14 cellular contexts compared by ENCODE assay signal in genomic region chr15:68177747-68178146, GRCh38. TPM values are rescaled to one million over a fixed set of nuclear protein-coding genes. Genes with fewer than 3 reads are reported as not detected.
A peak's percentile ranks its signal among the peaks of the same experiment; 100 is the strongest.
DNase-seq lines count a peak whose midpoint lies in the region; TF ChIP-seq lines count a peak whose summit lies in the region.
"Had no signal": no experiment of that assay in that cellular context is flagged by ENCODE, and none has a peak within 500 bp of the region (broad histone marks: within the 10 kb centered on the region; RNA-seq: fewer than 3 reads in every experiment).

No MANE protein-coding gene starts in this region.

- H3K4me3 ChIP-seq in AG04449 (ENCODE audit: low read depth, low read length): no peak overlapping the region
- no peak overlapping the region for H3K4me3 ChIP-seq in neutrophil (ENCODE audit: low read depth in 1 of 2, low read length in 1 of 2)
- no peak overlapping the region for H3K4me3 ChIP-seq in ovary
- no peak overlapping the region for H3K4me3 ChIP-seq in Peyer's patch
- H3K4me3 ChIP-seq: vagina had no signal

- H3K9me3 ChIP-seq in neutrophil (no peaks in the 10 kb centered on the region), ovary (no peaks in the 10 kb centered on the region), Peyer's patch (no peaks in the 10 kb centered on the region)
- H3K9me3 ChIP-seq: vagina had no signal

- no peaks in the 10 kb centered on the region for H3K27me3 Mint-ChIP-seq in chondrocyte (ENCODE audit: low read depth)
- H3K27me3 Mint-ChIP-seq: memory B cell had no signal

- intact Hi-C loops in ovary (cut with DNase I): no loop called here

- H3K27ac Mint-ChIP-seq in chondrocyte (ENCODE audit: unreplicated experiment): peak overlapping the region; percentile 18
- H3K27ac Mint-ChIP-seq: memory B cell had no signal

- H3K27ac ChIP-seq in neutrophil (peak overlapping the region; percentile 40), ovary (no peak overlapping the region), Peyer's patch (peak overlapping the region in 1 of 4 donors; percentile 22)
- H3K27ac ChIP-seq: vagina had no signal

- H3K4me3 Mint-ChIP-seq in chondrocyte (ENCODE audit: unreplicated experiment): no peak overlapping the region
- H3K4me3 Mint-ChIP-seq: memory B cell, neural crest cell had no signal

- DNase-seq in AG04449 (ENCODE audit: low read depth, low spot score): peak; percentile 61
- peak; percentile 37 for DNase-seq in GM04503 (ENCODE audit: low read depth)
- no peak for DNase-seq in chondrocyte (ENCODE audit: low spot score)
- no peak for DNase-seq in islet precursor cell
- no peak for DNase-seq in ovary
- DNase-seq in T-helper 2 cell: no peak
- no peak for DNase-seq in Peyer's patch
- DNase-seq: AML-193; central memory CD4-positive, alpha-beta T cell; NCI-H1417 treated with DMSO at 0.1 percent for 48 hours had no signal

- H3K4me1 ChIP-seq in neutrophil (ENCODE audit: control insufficient read depth in 1 of 2, insufficient read depth in 1 of 2, low read depth in 1 of 2, low read length in 1 of 2): peaks cover 0 to 3% of the 10 kb centered on the region in 2 experiments
- H3K4me1 ChIP-seq in ovary (ENCODE audit: insufficient read depth): no peaks in the 10 kb centered on the region
- no peaks in the 10 kb centered on the region for H3K4me1 ChIP-seq in Peyer's patch
- H3K4me1 ChIP-seq: vagina had no signal

- TF ChIP-seq CTCF in AG04449 (IDR thresholded peaks at IDR 0.05; ENCODE audit: insufficient read depth, low read length, missing control alignments): no peak
- no peak for TF ChIP-seq CTCF in chondrocyte (IDR thresholded peaks at IDR 0.05)
- TF ChIP-seq CTCF in neutrophil (IDR thresholded peaks at IDR 0.05): no peak
- no peak for TF ChIP-seq CTCF in ovary (IDR thresholded peaks at IDR 0.05)
- TF ChIP-seq CTCF in Peyer's patch (IDR thresholded peaks at IDR 0.05): no peak

- peaks cover 17% of the 10 kb centered on the region for H3K4me1 Mint-ChIP-seq in chondrocyte (ENCODE audit: low read depth)
- H3K4me1 Mint-ChIP-seq: memory B cell, neural crest cell had no signal

- no peaks in the 10 kb centered on the region for H3K9me3 Mint-ChIP-seq in chondrocyte (ENCODE audit: low read depth)
- H3K9me3 Mint-ChIP-seq: memory B cell, neural crest cell had no signal

- peaks cover 18% of the 10 kb centered on the region for H3K36me3 Mint-ChIP-seq in chondrocyte (ENCODE audit: low read depth)

- peaks cover 92% of the 10 kb centered on the region for H3K36me3 ChIP-seq in neutrophil
- no peaks in the 10 kb centered on the region for H3K36me3 ChIP-seq in ovary
- peaks cover 0 to 69% (median 0%) of the 10 kb centered on the region in 3 donors for H3K36me3 ChIP-seq in Peyer's patch

- TF ChIP-seq EP300 in ovary (IDR thresholded peaks at IDR 0.05): no peak

- H3K27me3 ChIP-seq in neutrophil: no peaks in the 10 kb centered on the region
- no peaks in the 10 kb centered on the region for H3K27me3 ChIP-seq in ovary
- no peaks in the 10 kb centered on the region for H3K27me3 ChIP-seq in Peyer's patch
- H3K27me3 ChIP-seq: vagina had no signal

- no peak for TF ChIP-seq POLR2A in ovary (IDR thresholded peaks at IDR 0.05)
- TF ChIP-seq POLR2A in Peyer's patch (IDR thresholded peaks at IDR 0.05): no peak

- CTCF ChIA-PET in AG04449 (lab: Yijun Ruan, JAX): interaction anchor here (1.0 to 1.5 kb wide), 2 partner anchors 19 to 315 kb away, joined by 3 to 7 read pairs; no protein-coding TSS in a partner anchor

- POLR2A ChIA-PET in AG04449 (lab: Yijun Ruan, JAX): no interaction called here

RNA-seq across cellular contexts. Expression of gene CALML4, which starts 27.4 kb away (rescaled TPM):
- total RNA-seq in chondrocyte (0.65 to 0.97 TPM (median 0.90 TPM) in 3 replicates), ovary (1 to 10 TPM; 2.5 to 9.3 (median 3.2) TPM), Peyer's patch (100 to 1,000 TPM in 3 of 4 donors, 10 to 100 TPM in 1; 57.8 to 153 (median 126) TPM)
- 1 to 10 TPM; 3.2 to 9.5 TPM for polyA plus RNA-seq in ovary

RNA-seq across cellular contexts. Expression of gene CLN6, which starts 51.8 kb away (rescaled TPM):
- total RNA-seq in chondrocyte: 18.0 to 20.8 TPM (median 19.2 TPM) in 3 replicates
- 10 to 100 TPM in 5 of 7 donors, 1 to 10 TPM in 2; 6.3 to 21.8 (median 12.0) TPM for total RNA-seq in ovary
- polyA plus RNA-seq in ovary: 10 to 100 TPM; 10.9 to 13.9 TPM
- total RNA-seq in Peyer's patch: 10 to 100 TPM; 19.0 to 38.0 (median 23.0) TPM

Comparison
In these comparisons a context has a peak if more than half of its experiments do, and no peak if none do; other contexts are left out.
1. DNase-seq: peak in AG04449 (single experiment) and GM04503 (single experiment); none in chondrocyte (single experiment), islet precursor cell (single experiment), ovary (0 of 5), T-helper 2 cell (0 of 5) and Peyer's patch (0 of 3).
2. RNA of gene CALML4, which starts 27.4 kb away (total RNA-seq): 57.8 to 153 TPM in Peyer's patch; 2.5 to 9.3 TPM in ovary and 0.65 to 0.97 TPM in chondrocyte; every median in the first group is over 4 times any median in the second.